ENCODE assay signal across 27 cellular contexts in genomic region chr1:48107516-48107915, GRCh38.
DNase-seq lines count a peak whose midpoint lies in the region; ATAC-seq and TF ChIP-seq lines count a peak whose summit lies in the region.
"Had no signal": no experiment of that assay in that cellular context is flagged by ENCODE, and none has a peak within 500 bp of the region (broad histone marks: within the 10 kb centered on the region; RNA-seq: fewer than 3 reads in every experiment).

No MANE protein-coding gene starts in this region.

- 84 to 92% methylated on average over 3 of the region's 3 CpGs for WGBS in gastroesophageal sphincter (ENCODE audit: low coverage in 1 of 2), 2 donors

- no peak for TF ChIP-seq POLR2A in gastroesophageal sphincter (IDR thresholded peaks at IDR 0.05)

- H3K27ac ChIP-seq in gastroesophageal sphincter, result no peak overlapping the region
- H3K27ac ChIP-seq: dorsolateral prefrontal cortex, testis, vagina had no signal

- no peaks in the 10 kb centered on the region for H3K36me3 ChIP-seq in Loucy (ENCODE audit: insufficient read depth, low read length)
- H3K36me3 ChIP-seq in gastroesophageal sphincter, result no peaks in the 10 kb centered on the region
- H3K36me3 ChIP-seq: vagina had no signal

- no peaks in the 10 kb centered on the region for H3K79me2 ChIP-seq in Loucy (ENCODE audit: insufficient read depth, low read length)

- H3K27ac Mint-ChIP-seq in activated naive CD4-positive, alpha-beta T cell treated with anti-CD3 and anti-CD28 coated beads for 36 hours, result no peak overlapping the region
- H3K27ac Mint-ChIP-seq in stimulated activated naive B cell treated with anti-CD40 and anti-IgM and Interleukin-4, amounts not matched to agents 10 μg/mL and 1 μg/mL and 100 μg/mL, for 72 hours, result no peak overlapping the region

- no peak overlapping the region for H3K9ac ChIP-seq in Loucy (ENCODE audit: low read depth, low read length, poor library complexity, severe bottlenecking)

- H3K9me2 ChIP-seq in Loucy (replicated peaks; ENCODE audit: low read depth, low read length), result no peaks in the 10 kb centered on the region

- ATAC-seq in stimulated activated naive B cell treated with anti-CD40 and anti-IgM and Interleukin-4, amounts not matched to agents 10 μg/mL and 1 μg/mL and 100 μg/mL, for 72 hours (replicated peaks), result peak; percentile 33 to 58
- ATAC-seq in gastroesophageal sphincter, result no peak
- ATAC-seq: HCT116; natural killer cell treated with Interleukin-12 subunit alpha and Interleukin-12 subunit beta and Interleukin-15 and Interleukin-18, amount 100 ng/mL, for 72 hours; PC-3 had no signal

- no peak overlapping the region for H3K4me3 Mint-ChIP-seq in activated naive CD4-positive, alpha-beta T cell treated with anti-CD3 and anti-CD28 coated beads for 36 hours
- H3K4me3 Mint-ChIP-seq in stimulated activated naive B cell treated with anti-CD40 and anti-IgM and Interleukin-4, amounts not matched to agents 10 μg/mL and 1 μg/mL and 100 μg/mL, for 72 hours, result no peak overlapping the region
- H3K4me3 Mint-ChIP-seq: activated T-cell treated with anti-CD3 and anti-CD28 coated beads, Interleukin-2, amount 50 U/mL, for 4 hours; CD14-positive monocyte; central memory CD8-positive, alpha-beta T cell; natural killer cell treated with Interleukin-12 subunit alpha and Interleukin-12 subunit beta and Interleukin-15 and Interleukin-18, amount 100 ng/mL, for 72 hours had no signal

- intact Hi-C loops in activated naive CD4-positive, alpha-beta T cell treated with anti-CD3 and anti-CD28 coated beads for 36 hours (cut with micrococcal nuclease), result loop anchor here (1.0 kb wide), 1 partner anchor 14 kb away; no protein-coding TSS in a partner anchor

- peak overlapping the region; percentile 65 for H2AFZ ChIP-seq in Loucy (ENCODE audit: low read length)

- H3K27me3 ChIP-seq in Loucy (ENCODE audit: insufficient read depth, low read length, poor library complexity, severe bottlenecking) (no peaks in the 10 kb centered on the region), gastroesophageal sphincter (peaks cover 3% of the 10 kb centered on the region)
- H3K27me3 ChIP-seq: testis, vagina had no signal

- no peaks in the 10 kb centered on the region for H3F3A ChIP-seq in Loucy (ENCODE audit: low read depth)

- no peak for TF ChIP-seq EP300 in gastroesophageal sphincter (IDR thresholded peaks at IDR 0.05)

- H3K4me1 ChIP-seq in Loucy (ENCODE audit: insufficient read depth, low read length, poor library complexity, severe bottlenecking) (no peaks in the 10 kb centered on the region), gastroesophageal sphincter (no peaks in the 10 kb centered on the region)
- H3K4me1 ChIP-seq: testis, vagina had no signal

- H4K20me1 ChIP-seq in Loucy (ENCODE audit: insufficient read depth, low read length, poor library complexity, severe bottlenecking), result no peaks in the 10 kb centered on the region

- CTCF ChIA-PET in activated naive CD4-positive, alpha-beta T cell treated with anti-CD3 and anti-CD28 coated beads for 36 hours (lab: Charles Lee), result interaction anchor here (0.9 to 1.5 kb wide), 2 partner anchors 95 to 97 kb away, joined by 3 to 10 read pairs; no protein-coding TSS in a partner anchor

- H3K4me1 Mint-ChIP-seq in activated naive CD4-positive, alpha-beta T cell treated with anti-CD3 and anti-CD28 coated beads for 36 hours (ENCODE audit: low read depth), result peaks cover 4% of the 10 kb centered on the region
- peaks cover 0 to 4% of the 10 kb centered on the region in 2 donors for H3K4me1 Mint-ChIP-seq in stimulated activated naive B cell treated with anti-CD40 and anti-IgM and Interleukin-4, amounts not matched to agents 10 μg/mL and 1 μg/mL and 100 μg/mL, for 72 hours
- H3K4me1 Mint-ChIP-seq: CD14-positive monocyte; central memory CD8-positive, alpha-beta T cell had no signal

- H3K4me2 ChIP-seq in Loucy (ENCODE audit: low read depth, low read length, poor library complexity, severe bottlenecking), result no peak overlapping the region

- TF ChIP-seq CTCF in Loucy (conservative IDR thresholded peaks at IDR 0.05; ENCODE audit: low read length) (no peak), choroid plexus epithelial cell (conservative IDR thresholded peaks at IDR 0.05; ENCODE audit: low read depth, low read length) (no peak), gastroesophageal sphincter (IDR thresholded peaks at IDR 0.05) (no peak)

- H3K9me3 Mint-ChIP-seq in activated naive CD4-positive, alpha-beta T cell treated with anti-CD3 and anti-CD28 coated beads for 36 hours, result no peaks in the 10 kb centered on the region
- H3K9me3 Mint-ChIP-seq in stimulated activated naive B cell treated with anti-CD40 and anti-IgM and Interleukin-4, amounts not matched to agents 10 μg/mL and 1 μg/mL and 100 μg/mL, for 72 hours, result no peaks in the 10 kb centered on the region
- H3K9me3 Mint-ChIP-seq: activated T-cell treated with anti-CD3 and anti-CD28 coated beads, Interleukin-2, amount 50 U/mL, for 4 hours; CD14-positive monocyte; central memory CD8-positive, alpha-beta T cell; natural killer cell treated with Interleukin-12 subunit alpha and Interleukin-12 subunit beta and Interleukin-15 and Interleukin-18, amount 100 ng/mL, for 72 hours had no signal

- no peaks in the 10 kb centered on the region for H3K36me3 Mint-ChIP-seq in activated naive CD4-positive, alpha-beta T cell treated with anti-CD3 and anti-CD28 coated beads for 36 hours (ENCODE audit: low read depth)
- no peaks in the 10 kb centered on the region for H3K36me3 Mint-ChIP-seq in stimulated activated naive B cell treated with anti-CD40 and anti-IgM and Interleukin-4, amounts not matched to agents 10 μg/mL and 1 μg/mL and 100 μg/mL, for 72 hours
- H3K36me3 Mint-ChIP-seq: CD14-positive monocyte; natural killer cell treated with Interleukin-12 subunit alpha and Interleukin-12 subunit beta and Interleukin-15 and Interleukin-18, amount 100 ng/mL, for 72 hours had no signal

- H3K9me3 ChIP-seq in Loucy (ENCODE audit: insufficient read depth, low read depth, low read length), result no peaks in the 10 kb centered on the region
- H3K9me3 ChIP-seq in gastroesophageal sphincter, result no peaks in the 10 kb centered on the region
- H3K9me3 ChIP-seq: testis, vagina had no signal

- H3K4me3 ChIP-seq in Loucy (ENCODE audit: low read length, poor library complexity, severe bottlenecking) (no peak overlapping the region), choroid plexus epithelial cell (ENCODE audit: low read depth, low read length) (no peak overlapping the region), gastroesophageal sphincter (no peak overlapping the region)
- H3K4me3 ChIP-seq: dorsolateral prefrontal cortex, testis, vagina had no signal

- peaks cover 7% of the 10 kb centered on the region for H3K27me3 Mint-ChIP-seq in activated naive CD4-positive, alpha-beta T cell treated with anti-CD3 and anti-CD28 coated beads for 36 hours (ENCODE audit: low read depth)
- H3K27me3 Mint-ChIP-seq in stimulated activated naive B cell treated with anti-CD40 and anti-IgM and Interleukin-4, amounts not matched to agents 10 μg/mL and 1 μg/mL and 100 μg/mL, for 72 hours, result peaks cover 10 to 14% of the 10 kb centered on the region in 2 donors
- H3K27me3 Mint-ChIP-seq: central memory CD8-positive, alpha-beta T cell had no signal

- DNase-seq in activated naive CD4-positive, alpha-beta T cell treated with anti-CD3 and anti-CD28 coated beads for 36 hours, result peak; percentile 30
- no peak for DNase-seq in activated naive CD4-positive, alpha-beta T cell treated with anti-CD3 and anti-CD28 coated beads, Interleukin-2, amount 50 U/mL, for 16 hours
- DNase-seq in choroid plexus epithelial cell (ENCODE audit: low read depth), result peak; percentile 14
- DNase-seq in stimulated activated naive B cell treated with anti-CD40 and anti-IgM and Interleukin-4, amounts not matched to agents 10 μg/mL and 1 μg/mL and 100 μg/mL, for 72 hours, result no peak
- no peak for DNase-seq in stimulated activated naive CD4-positive, alpha-beta T cell (lab: John Stamatoyannopoulos, UW)
- DNase-seq in T1000 (lab: John Stamatoyannopoulos, UW), result no peak
- DNase-seq: activated CD4-positive, CD25-positive, alpha-beta regulatory T cell; activated naive CD4-positive, alpha-beta T cell treated with Interleukin-2 at 50 U/mL for 16 hours; activated T-cell treated with anti-CD3 and anti-CD28 coated beads, Interleukin-2, amount 50 U/mL, for 4 hours; dorsolateral prefrontal cortex; hippocampal formation; NCI-H1417; NCI-H2081; NCI-H345; NCI-H748 treated with DMSO at 0.1 percent for 48 hours; PC-3; SHP77; small intestine; stimulated activated CD4-positive, alpha-beta T cell treated with anti-CD3 and anti-CD28 coated beads, Interleukin-2, amount 100 ng/mL, for 24 hours; testis had no signal

Comparison
In these comparisons a context has a peak if more than half of its experiments do, and no peak if none do; other contexts are left out.
1. DNase-seq: peak in activated naive CD4-positive, alpha-beta T cell treated with anti-CD3 and anti-CD28 coated beads for 36 hours (single experiment) and choroid plexus epithelial cell (single experiment); none in activated naive CD4-positive, alpha-beta T cell treated with anti-CD3 and anti-CD28 coated beads, Interleukin-2, amount 50 U/mL, for 16 hours (single experiment), stimulated activated naive B cell treated with anti-CD40 and anti-IgM and Interleukin-4, amounts not matched to agents 10 μg/mL and 1 μg/mL and 100 μg/mL, for 72 hours (single experiment), stimulated activated naive CD4-positive, alpha-beta T cell (0 of 6) and T1000 (single experiment).